Comparison of ENCODE assay signal across 9 cellular contexts in genomic region chr18:56112013-56112749, GRCh38.
A peak's percentile ranks its signal among the peaks of the same experiment; 100 is the strongest.
DNase-seq lines count a peak whose midpoint lies in the region; ATAC-seq and TF ChIP-seq lines count a peak whose summit lies in the region.
"Had no signal": no experiment of that assay in that cellular context is flagged by ENCODE, and none has a peak within 500 bp of the region (broad histone marks: within the 10 kb centered on the region; RNA-seq: fewer than 3 reads in every experiment).

No MANE protein-coding gene starts in this region.

- no peak overlapping the region for H3K27ac Mint-ChIP-seq in CD8-positive, alpha-beta T cell

- POLR2A ChIA-PET in CD8-positive, alpha-beta T cell (lab: Charles Lee) = no interaction called here

- no peak overlapping the region for H3K4me3 ChIP-seq in stomach
- H3K4me3 ChIP-seq in CD8-positive, alpha-beta T cell (ENCODE audit: low read depth, low read length) = no peak overlapping the region
- H3K4me3 ChIP-seq: prostate gland had no signal

- H3K36me3 Mint-ChIP-seq in CD8-positive, alpha-beta T cell = no peaks in the 10 kb centered on the region

- H3K27ac ChIP-seq in foreskin keratinocyte (no peak overlapping the region), stomach (no peak overlapping the region)
- H3K27ac ChIP-seq in CD8-positive, alpha-beta T cell (ENCODE audit: low read depth, low read length) = no peak overlapping the region
- H3K27ac ChIP-seq: prostate gland had no signal

- CTCF ChIA-PET in CD8-positive, alpha-beta T cell (lab: Charles Lee) = no interaction called here

- H3K4me1 Mint-ChIP-seq in CD8-positive, alpha-beta T cell (ENCODE audit: low read depth) = no peaks in the 10 kb centered on the region

- TF ChIP-seq CTCF in foreskin keratinocyte (conservative IDR thresholded peaks at IDR 0.05) (no peak), stomach (IDR thresholded peaks at IDR 0.05) (no peak)
- TF ChIP-seq CTCF in CD8-positive, alpha-beta T cell (IDR thresholded peaks at IDR 0.05) = no peak

- H3K27me3 ChIP-seq in foreskin keratinocyte = no peaks in the 10 kb centered on the region
- H3K27me3 ChIP-seq in stomach = no peaks in the 10 kb centered on the region
- no peaks in the 10 kb centered on the region for H3K27me3 ChIP-seq in CD8-positive, alpha-beta T cell (ENCODE audit: insufficient read depth, low read length)

- 58 to 68% (median 66%) methylated on average over 6 of the region's 6 CpGs for WGBS in stomach, 5 donors

- TF ChIP-seq POLR2A in stomach (IDR thresholded peaks at IDR 0.05) = no peak

- no peaks in the 10 kb centered on the region for H3K36me3 ChIP-seq in stomach
- H3K36me3 ChIP-seq in CD8-positive, alpha-beta T cell (ENCODE audit: insufficient read depth, low read length) = no peaks in the 10 kb centered on the region
- H3K36me3 ChIP-seq: prostate gland had no signal

- no peak for TF ChIP-seq EP300 in stomach (IDR thresholded peaks at IDR 0.05)

- no peaks in the 10 kb centered on the region for H3K9me3 Mint-ChIP-seq in CD8-positive, alpha-beta T cell

- H3K4me3 Mint-ChIP-seq in CD8-positive, alpha-beta T cell = no peak overlapping the region

- no peaks in the 10 kb centered on the region for H3K27me3 Mint-ChIP-seq in CD8-positive, alpha-beta T cell (ENCODE audit: low read depth)

- DNase-seq in NCI-H2171 treated with DMSO at 0.1 percent for 48 hours (lab: John Stamatoyannopoulos, UW) = peak; percentile 39
- no peak for DNase-seq in NCI-H2171 (lab: John Stamatoyannopoulos, UW)
- DNase-seq in foreskin keratinocyte = peak; percentile 27 to 61
- no peak for DNase-seq in NCI-H2196 treated with DMSO at 0.1 percent for 48 hours (lab: John Stamatoyannopoulos, UW; ENCODE audit: unreplicated experiment)
- DNase-seq in stomach = no peak
- DNase-seq in CD8-positive, alpha-beta T cell = no peak

- peak; percentile 96 for ATAC-seq in GM21529 (IDR thresholded peaks at IDR 0.05; ENCODE audit: unreplicated experiment)
- ATAC-seq in HG03520 (IDR thresholded peaks at IDR 0.05; ENCODE audit: unreplicated experiment) = peak; percentile 94
- peak; percentile 93 for ATAC-seq in foreskin keratinocyte
- no peak for ATAC-seq in CD8-positive, alpha-beta T cell

- H3K4me1 ChIP-seq in foreskin keratinocyte = peaks cover 9% of the 10 kb centered on the region
- peaks cover 0 to 6% (median 2%) of the 10 kb centered on the region in 4 donors for H3K4me1 ChIP-seq in stomach
- no peaks in the 10 kb centered on the region for H3K4me1 ChIP-seq in CD8-positive, alpha-beta T cell (ENCODE audit: insufficient read depth, low read length)
- H3K4me1 ChIP-seq: prostate gland had no signal

- intact Hi-C loops in stomach (cut with DNase I; ENCODE audit: low total_unique reads) = no loop called here
- intact Hi-C loops in CD8-positive, alpha-beta T cell (cut with DNase I, micrococcal nuclease) = no loop called here

- H3K9me3 ChIP-seq in stomach = no peaks in the 10 kb centered on the region
- no peaks in the 10 kb centered on the region for H3K9me3 ChIP-seq in CD8-positive, alpha-beta T cell (ENCODE audit: low read length)
- H3K9me3 ChIP-seq: prostate gland had no signal

Comparison
In these comparisons a context has a peak if more than half of its experiments do, and no peak if none do; other contexts are left out.
1. DNase-seq: peak in NCI-H2171 treated with DMSO at 0.1 percent for 48 hours (single experiment) and foreskin keratinocyte (2 of 2); none in NCI-H2171 (single experiment), NCI-H2196 treated with DMSO at 0.1 percent for 48 hours (single experiment), stomach (single experiment) and CD8-positive, alpha-beta T cell (0 of 7).